Comparison of ENCODE assay signal across 8 cellular contexts in the genomic region with DNA sequence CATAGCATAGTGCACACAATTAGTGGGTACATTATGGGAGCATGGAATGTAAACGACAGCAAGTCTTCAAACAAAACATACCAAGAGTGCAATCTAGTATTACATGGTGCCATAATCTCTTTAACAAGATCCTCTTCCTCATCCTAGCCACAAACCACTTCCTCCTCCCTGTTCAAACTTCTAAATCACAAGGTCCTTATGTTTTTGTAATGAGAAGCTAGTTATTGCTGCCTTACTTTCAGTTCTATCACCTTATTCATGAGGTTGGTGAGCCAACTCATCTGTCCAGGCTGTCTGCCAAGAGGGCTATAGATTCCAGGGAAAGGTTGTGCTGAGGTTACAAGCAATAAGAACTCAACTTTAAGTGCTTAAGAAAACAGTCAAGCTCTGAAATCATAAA.
A peak's percentile ranks its signal among the peaks of the same experiment; 100 is the strongest.
DNase-seq lines count a peak whose midpoint lies in the region; ATAC-seq and TF ChIP-seq lines count a peak whose summit lies in the region.

No MANE protein-coding gene starts in this region.

- no peak overlapping the region for H3K4me3 ChIP-seq in NB4 (ENCODE audit: low read depth, low read length)
- H3K4me3 ChIP-seq in breast epithelium = no peak overlapping the region
- H3K4me3 ChIP-seq in prostate gland = no peak overlapping the region

- H3K27ac Mint-ChIP-seq in activated naive CD4-positive, alpha-beta T cell treated with anti-CD3 and anti-CD28 coated beads for 36 hours = peak overlapping the region; percentile 48

- H3K36me3 ChIP-seq in breast epithelium = no peaks in the 10 kb centered on the region
- H3K36me3 ChIP-seq in prostate gland = no peaks in the 10 kb centered on the region

- peak overlapping the region; percentile 62 to 72 for H3K27ac ChIP-seq in breast epithelium
- H3K27ac ChIP-seq in prostate gland = no peak overlapping the region

- H3K27me3 ChIP-seq in breast epithelium = no peaks in the 10 kb centered on the region
- H3K27me3 ChIP-seq in prostate gland (replicated peaks; ENCODE audit: insufficient read depth) = no peaks in the 10 kb centered on the region

- no peak for ATAC-seq in HG03135 (IDR thresholded peaks at IDR 0.05; ENCODE audit: unreplicated experiment)

- peaks cover 2% of the 10 kb centered on the region for H3K36me3 Mint-ChIP-seq in activated naive CD4-positive, alpha-beta T cell treated with anti-CD3 and anti-CD28 coated beads for 36 hours (ENCODE audit: low read depth)

- TF ChIP-seq CTCF in NB4 (IDR thresholded peaks at IDR 0.05; ENCODE audit: low read depth, low read length) (no peak), breast epithelium (IDR thresholded peaks at IDR 0.05) (no peak), prostate gland (IDR thresholded peaks at IDR 0.05) (no peak)

- no peak overlapping the region for H3K4me3 Mint-ChIP-seq in activated naive CD4-positive, alpha-beta T cell treated with anti-CD3 and anti-CD28 coated beads for 36 hours

- H3K9me3 ChIP-seq in breast epithelium (no peaks in the 10 kb centered on the region), prostate gland (no peaks in the 10 kb centered on the region)

- H3K27me3 Mint-ChIP-seq in activated naive CD4-positive, alpha-beta T cell treated with anti-CD3 and anti-CD28 coated beads for 36 hours (ENCODE audit: low read depth) = no peaks in the 10 kb centered on the region

- DNase-seq in activated naive CD4-positive, alpha-beta T cell treated with anti-CD3 and anti-CD28 coated beads for 36 hours = peak; percentile 32
- DNase-seq in activated naive CD4-positive, alpha-beta T cell treated with Interleukin-2 at 50 U/mL for 16 hours = no peak
- DNase-seq in NB4 (ENCODE audit: low read depth) = peak; percentile 67
- no peak for DNase-seq in breast epithelium (ENCODE audit: low spot score in 2 of 2)
- peak; percentile 12 for DNase-seq in prostate gland (ENCODE audit: low spot score)
- no peak for DNase-seq in hepatic stellate cell (ENCODE audit: low spot score)
- DNase-seq in inferior parietal cortex (ENCODE audit: extremely low spot score) = no peak

- no peak for TF ChIP-seq POLR2A in NB4 (IDR thresholded peaks at IDR 0.05; ENCODE audit: extremely low read depth, insufficient read length)
- no peak for TF ChIP-seq POLR2A in breast epithelium (IDR thresholded peaks at IDR 0.05)
- TF ChIP-seq POLR2A in prostate gland (IDR thresholded peaks at IDR 0.05) = no peak

- WGBS in prostate gland = 22% methylated on average over 1 of the region's 1 CpG

- intact Hi-C loops in activated naive CD4-positive, alpha-beta T cell treated with anti-CD3 and anti-CD28 coated beads for 36 hours (cut with micrococcal nuclease) = loop anchor here (1.0 to 5.0 kb wide), 3 partner anchors 74 to 563 kb away; no protein-coding TSS in a partner anchor
- intact Hi-C loops in breast epithelium (cut with DNase I; ENCODE audit: low total_unique reads) (no loop called here), prostate gland (cut with DNase I) (no loop called here)

- H3K4me1 Mint-ChIP-seq in activated naive CD4-positive, alpha-beta T cell treated with anti-CD3 and anti-CD28 coated beads for 36 hours (ENCODE audit: low read depth) = peaks cover 29% of the 10 kb centered on the region

- CTCF ChIA-PET in activated naive CD4-positive, alpha-beta T cell treated with anti-CD3 and anti-CD28 coated beads for 36 hours (lab: Charles Lee) = interaction anchor here (0.7 kb wide), 1 partner anchor 705 kb away, joined by 4 read pairs; no protein-coding TSS in a partner anchor

- no peaks in the 10 kb centered on the region for H3K4me1 ChIP-seq in breast epithelium
- no peaks in the 10 kb centered on the region for H3K4me1 ChIP-seq in prostate gland (replicated peaks)

- H3K9me3 Mint-ChIP-seq in activated naive CD4-positive, alpha-beta T cell treated with anti-CD3 and anti-CD28 coated beads for 36 hours = peaks cover 3% of the 10 kb centered on the region

Comparison
In these comparisons a context has a peak if more than half of its experiments do, and no peak if none do; other contexts are left out.
1. DNase-seq: peak in activated naive CD4-positive, alpha-beta T cell treated with anti-CD3 and anti-CD28 coated beads for 36 hours (single experiment), NB4 (single experiment) and prostate gland (single experiment); none in activated naive CD4-positive, alpha-beta T cell treated with Interleukin-2 at 50 U/mL for 16 hours (single experiment), breast epithelium (0 of 2), hepatic stellate cell (single experiment) and inferior parietal cortex (single experiment).
2. H3K27ac ChIP-seq: peak in breast epithelium (2 of 2); none in prostate gland (0 of 2).